1 cellular context compared by ENCODE assay signal in genomic region chr15:57064033-57064432, GRCh38.
TF ChIP-seq lines count a peak whose summit lies in the region.

No MANE protein-coding gene starts in this region.

TF ChIP-seq in IMR-90, 13 proteins besides CTCF, POLR2A, EP300 and RAD21 (continued from another document):
- no peak for TF ChIP-seq CHD1 (IDR thresholded peaks at IDR 0.05; ENCODE audit: low read depth, low read length)
